8 cellular contexts compared by ENCODE assay signal in the genomic region with DNA sequence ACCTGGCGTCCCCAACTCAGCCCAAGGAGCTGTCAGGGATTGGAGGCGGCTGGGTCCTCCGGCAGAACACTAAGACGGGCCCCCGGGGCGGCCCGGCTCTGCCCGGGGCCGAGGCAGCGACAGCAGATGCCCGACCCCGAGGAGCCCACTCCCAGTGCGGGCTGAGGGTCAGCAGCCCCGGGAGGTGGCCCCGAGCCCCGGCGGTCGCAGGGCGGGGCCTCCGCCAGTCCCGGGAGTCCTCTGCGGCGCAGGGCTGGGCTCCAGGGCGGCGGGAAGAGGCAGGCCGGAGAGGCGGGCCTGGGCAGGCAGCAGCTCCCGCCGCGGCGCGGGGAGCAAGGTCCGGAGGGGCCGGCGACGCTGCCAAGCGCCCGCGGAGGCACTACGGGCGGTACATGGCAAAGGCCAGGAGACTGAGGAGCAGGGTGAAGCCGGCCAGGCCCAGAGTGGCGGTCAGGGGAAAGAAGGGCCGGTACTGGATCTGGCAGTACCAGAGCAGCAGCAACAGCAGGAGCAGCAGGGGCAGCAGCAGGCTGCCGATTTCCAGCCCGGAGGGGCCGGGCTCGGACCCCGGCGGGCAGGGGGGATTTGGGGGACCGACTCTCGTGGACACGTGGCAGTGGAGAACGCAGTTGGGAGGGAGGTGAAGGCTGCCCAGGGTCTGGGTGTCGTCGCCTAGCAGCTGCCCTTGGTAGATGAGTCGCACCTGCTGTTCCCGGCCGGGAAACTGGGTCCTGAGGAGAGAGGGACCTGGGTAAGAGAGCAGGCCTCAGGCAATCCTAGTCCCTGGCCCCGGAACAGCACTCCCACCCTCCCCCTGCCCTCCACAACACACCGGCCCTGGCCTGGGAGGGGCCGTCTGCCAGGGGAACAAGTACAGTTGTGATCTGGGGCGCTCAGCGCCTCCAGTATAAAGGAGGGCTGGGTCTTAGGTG. TPM values are rescaled to one million over a fixed set of nuclear protein-coding genes. Genes with fewer than 3 reads are reported as not detected.
A peak's percentile ranks its signal among the peaks of the same experiment; 100 is the strongest.
DNase-seq lines count a peak whose midpoint lies in the region; ATAC-seq, FAIRE-seq and TF ChIP-seq lines count a peak whose summit lies in the region.

No MANE protein-coding gene starts in this region.

- peaks cover 6% of the 10 kb centered on the region; the same call in 1 of the 2 replicates for H3K9me1 ChIP-seq in IMR-90 (ENCODE audit: insufficient read depth, low read length)

- H3K9me3 ChIP-seq in CD4-positive, alpha-beta memory T cell (ENCODE audit: control insufficient read depth in 1 of 2, low read length in 2 of 2) = no peaks in the 10 kb centered on the region
- H3K9me3 ChIP-seq in IMR-90 (ENCODE audit: control insufficient read depth, insufficient read depth, low read length) = no peaks in the 10 kb centered on the region
- H3K9me3 ChIP-seq in GM12878 (replicated peaks; ENCODE audit: control insufficient read depth, insufficient read depth, low read length) = no peaks in the 10 kb centered on the region
- no peaks in the 10 kb centered on the region for H3K9me3 ChIP-seq in thoracic aorta

- H3K4ac ChIP-seq in IMR-90 (ENCODE audit: low read depth, low read length) = peak overlapping the region; percentile 89

- DNase-seq in CD4-positive, alpha-beta memory T cell = no peak
- DNase-seq in IMR-90 (no peak), GM12878 (ENCODE audit: low read depth, low spot score) (no peak), thoracic aorta (ENCODE audit: low spot score) (no peak)
- no peak for DNase-seq in activated CD8-positive, alpha-beta memory T cell treated with anti-CD3 and anti-CD28 coated beads, Interleukin-2, amount 50 U/mL, for 48 hours

- H3K36me3 Mint-ChIP-seq in CD4-positive, alpha-beta memory T cell = peaks cover 0 to 18% of the 10 kb centered on the region in 2 donors

- H4K91ac ChIP-seq in IMR-90 (ENCODE audit: insufficient read depth, low read depth, low read length) = peak overlapping the region; percentile 89

- H3K36me3 ChIP-seq in CD4-positive, alpha-beta memory T cell (ENCODE audit: insufficient read depth, low read length) = peaks cover 5% of the 10 kb centered on the region
- H3K36me3 ChIP-seq in IMR-90 (ENCODE audit: control insufficient read depth, insufficient read depth, low read length) = peaks cover 16% of the 10 kb centered on the region; the same call in 1 of the 2 replicates
- H3K36me3 ChIP-seq in GM12878 (ENCODE audit: control insufficient read depth in 2 of 2, insufficient read depth in 2 of 2, low read length in 1 of 2) = peaks cover 0 to 6% of the 10 kb centered on the region in 2 experiments; a peak in 2 of 4 replicates
- H3K36me3 ChIP-seq in thoracic aorta = no peaks in the 10 kb centered on the region

- ATAC-seq in IMR-90 (ENCODE audit: low read depth) (peak; percentile 0), GM12878 (no peak), thoracic aorta (ENCODE audit: insufficient number of reproducible peaks, low FRiP score, low read depth) (no peak), GM18870 (IDR thresholded peaks at IDR 0.05; ENCODE audit: unreplicated experiment) (no peak), GM19328 (IDR thresholded peaks at IDR 0.05; ENCODE audit: unreplicated experiment) (no peak)

- peak overlapping the region in 1 of 2 donors; percentile 91 for H3K4me3 ChIP-seq in CD4-positive, alpha-beta memory T cell (ENCODE audit: low read length in 2 of 2)
- no peak overlapping the region for H3K4me3 ChIP-seq in IMR-90 (ENCODE audit: insufficient read depth, low read depth, low read length)
- H3K4me3 ChIP-seq in GM12878 = peak overlapping the region; percentile 83; the same call in 1 of the 2 replicates
- H3K4me3 ChIP-seq in thoracic aorta = peak overlapping the region; percentile 98

- peaks cover 25 to 59% (median 38%) of the 10 kb centered on the region in 4 donors for H3K4me1 Mint-ChIP-seq in CD4-positive, alpha-beta memory T cell

- intact Hi-C loops in CD4-positive, alpha-beta memory T cell (cut with micrococcal nuclease) = loop anchor here (5.0 to 10.0 kb wide), 2 partner anchors 107 to 151 kb away; a partner anchor contains a TSS
- intact Hi-C loops in IMR-90 (cut with micrococcal nuclease) = loop anchor here (2.0 kb wide), 1 partner anchor 23 kb away; a partner anchor contains a TSS
- intact Hi-C loops in GM12878 (cut with micrococcal nuclease; ENCODE audit: unreplicated experiment) = loop anchor here (2.0 kb wide), 1 partner anchor 53 kb away; a partner anchor contains a TSS

- CTCF ChIA-PET in CD4-positive, alpha-beta memory T cell (lab: Charles Lee; ENCODE audit: partially characterized antibody) = no interaction called here
- CTCF ChIA-PET in IMR-90 (lab: Yijun Ruan, JAX) (no interaction called here), GM12878 (lab: Yijun Ruan, JAX) (no interaction called here)

- POLR2A ChIA-PET in CD4-positive, alpha-beta memory T cell (lab: Charles Lee; ENCODE audit: partially characterized antibody) = interaction anchor here (0.6 to 6.4 kb wide), 14 partner anchors 13 to 143 kb away, joined by 3 to 68 read pairs (median 4); a partner anchor contains a TSS
- POLR2A ChIA-PET in IMR-90 (lab: Charles Lee; ENCODE audit: unreplicated experiment) (interaction anchor here (0.5 to 1.0 kb wide), 2 partner anchors 13 to 19 kb away, joined by 3 to 7 read pairs; no protein-coding TSS in a partner anchor), GM12878 (lab: Charles Lee) (interaction anchor here (0.9 to 1.0 kb wide), 3 partner anchors 8 to 53 kb away, joined by 3 to 7 read pairs (median 3); a partner anchor contains a TSS)

- in situ Hi-C loops in IMR-90 (cut with MboI; ENCODE audit: low sequenced_read_pairs) = no loop called here
- in situ Hi-C loops in GM12878 (cut with MboI) = no loop called here

- H3K4me1 ChIP-seq in CD4-positive, alpha-beta memory T cell (ENCODE audit: insufficient read depth, low read length) = peaks cover 55% of the 10 kb centered on the region
- peaks cover 25% of the 10 kb centered on the region for H3K4me1 ChIP-seq in IMR-90 (ENCODE audit: control insufficient read depth, insufficient read depth, low read length)
- H3K4me1 ChIP-seq in GM12878 (ENCODE audit: control insufficient read depth, insufficient read depth, low read length) = peaks cover 31% of the 10 kb centered on the region
- H3K4me1 ChIP-seq in thoracic aorta (ENCODE audit: control insufficient read depth in 1 of 2, low read depth in 2 of 2) = peaks cover 31 to 55% of the 10 kb centered on the region in 2 donors

- peaks cover 12 to 53% of the 10 kb centered on the region in 2 experiments; a peak in 3 of 4 replicates for H3K79me1 ChIP-seq in IMR-90 (ENCODE audit: low read depth in 1 of 2, low read length in 2 of 2)

- H3K18ac ChIP-seq in IMR-90 (ENCODE audit: low read depth, low read length) = no peak overlapping the region

- no peak overlapping the region for H4K5ac ChIP-seq in IMR-90 (ENCODE audit: low read depth, low read length)

- peak overlapping the region; percentile 46 to 90 (median 80) for H3K27ac Mint-ChIP-seq in CD4-positive, alpha-beta memory T cell

- H3K14ac ChIP-seq in IMR-90 (replicated peaks; ENCODE audit: low read depth, low read length) = peak overlapping the region; percentile 37; the same call in 1 of the 2 replicates

- peak overlapping the region; percentile 51; the same call in 1 of the 2 replicates for H3K56ac ChIP-seq in IMR-90 (ENCODE audit: extremely low read depth, insufficient read depth, low read length)

- TF ChIP-seq CTCF in IMR-90 (conservative IDR thresholded peaks at IDR 0.05; ENCODE audit: low read depth, low read length) (no peak), GM12878 (IDR thresholded peaks at IDR 0.05 in 2 of 3, conservative IDR thresholded peaks at IDR 0.05 in 1 of 3; ENCODE audit: control insufficient read depth in 2 of 3, extremely low read depth in 1 of 3, insufficient read depth in 1 of 3, low read depth in 3 of 3, low read length in 3 of 3) (no peak), thoracic aorta (IDR thresholded peaks at IDR 0.05) (no peak)

- RAD21 ChIA-PET in GM12878 (lab: Charles Lee; ENCODE audit: unreplicated experiment) = interaction anchor here (0.7 to 1.0 kb wide), 2 partner anchors 53 kb away, joined by 3 read pairs; a partner anchor contains a TSS

- SMC1A ChIA-PET in GM12878 (lab: Charles Lee; ENCODE audit: uncharacterized antibody, unreplicated experiment) = interaction anchor here (0.7 kb wide), 1 partner anchor 1481 kb away, joined by 4 read pairs; no protein-coding TSS in a partner anchor

- peak overlapping the region; percentile 44 to 92 (median 87) for H3K4me3 Mint-ChIP-seq in CD4-positive, alpha-beta memory T cell

- peak overlapping the region; percentile 42 for H2BK5ac ChIP-seq in IMR-90 (ENCODE audit: low read depth, low read length, poor library complexity, severe bottlenecking)

- peak overlapping the region; percentile 90 for H3K27ac ChIP-seq in CD4-positive, alpha-beta memory T cell (ENCODE audit: low read depth, low read length)
- H3K27ac ChIP-seq in IMR-90 (ENCODE audit: insufficient read depth, low read length) (peak overlapping the region; percentile 62), GM12878 (ENCODE audit: control insufficient read depth, insufficient read depth) (peak overlapping the region; percentile 90), layer of hippocampus (ENCODE audit: low read depth, low read length) (peak overlapping the region; percentile 93), thoracic aorta (peak overlapping the region; percentile 96 to 99)

- H3K23ac ChIP-seq in IMR-90 (ENCODE audit: low read depth, low read length) = 0 out of 2 replicates have a peak overlapping the region, but pooled peaks have one; percentile 70

- TF ChIP-seq EP300 in GM12878 (IDR thresholded peaks at IDR 0.05; ENCODE audit: borderline replicate concordance in 1 of 2, control insufficient read depth in 1 of 2, low read depth in 2 of 2, low read length in 2 of 2) = no peak

- H3K79me2 ChIP-seq in GM12878 (ENCODE audit: control insufficient read depth, insufficient read depth, low read length) = peaks cover 46% of the 10 kb centered on the region

- no peaks in the 10 kb centered on the region for H3K27me3 Mint-ChIP-seq in CD4-positive, alpha-beta memory T cell

- H4K8ac ChIP-seq in IMR-90 (ENCODE audit: low read depth in 2 of 2, low read length in 2 of 2) = peak overlapping the region; percentile 55 to 89; a peak in 2 of 4 replicates

- H4K20me1 ChIP-seq in IMR-90 (ENCODE audit: insufficient read depth, low read length) = peaks cover 11% of the 10 kb centered on the region; the same call in 1 of the 2 replicates
- H4K20me1 ChIP-seq in GM12878 (ENCODE audit: control insufficient read depth, insufficient read depth) = no peaks in the 10 kb centered on the region; the same call in 1 of the 2 replicates

- H2BK120ac ChIP-seq in IMR-90 (ENCODE audit: low read depth, low read length) = no peak overlapping the region; the same call in 1 of the 2 replicates

- no peak overlapping the region for H2BK20ac ChIP-seq in IMR-90 (ENCODE audit: low read depth, low read length)

- H3K27me3 ChIP-seq in CD4-positive, alpha-beta memory T cell (ENCODE audit: insufficient read depth, low read length) = no peaks in the 10 kb centered on the region
- H3K27me3 ChIP-seq in IMR-90 (ENCODE audit: control insufficient read depth, insufficient read depth, low read length) (no peaks in the 10 kb centered on the region), GM12878 (replicated peaks in 1 of 2; ENCODE audit: control insufficient read depth in 2 of 2, insufficient read depth in 2 of 2, low read length in 1 of 2) (no peaks in the 10 kb centered on the region), layer of hippocampus (ENCODE audit: control insufficient read depth, insufficient read depth, low read length) (no peaks in the 10 kb centered on the region), thoracic aorta (replicated peaks; ENCODE audit: insufficient read depth) (no peaks in the 10 kb centered on the region)

- H2AFZ ChIP-seq in IMR-90 (replicated peaks; ENCODE audit: low read length, poor library complexity) (peak overlapping the region; percentile 84), GM12878 (ENCODE audit: control insufficient read depth, low read depth, low read length) (no peak overlapping the region; the same call in 1 of the 2 replicates)

- no TSS peak for BruUV-seq in IMR-90 (replicated peaks; lab: Mats Ljungman, UMichigan)
- BruUV-seq in GM12878 (replicated peaks; lab: Mats Ljungman, UMichigan) = no TSS peak

- H3K9me3 Mint-ChIP-seq in CD4-positive, alpha-beta memory T cell = peaks cover 0 to 2% (median 0%) of the 10 kb centered on the region in 8 donors

- FAIRE-seq in GM12878 (lab: Jason Lieb, UNC) = no peak

- peak overlapping the region; percentile 71; the same call in 1 of the 2 replicates for H3K4me2 ChIP-seq in IMR-90 (ENCODE audit: low read depth, low read length)
- H3K4me2 ChIP-seq in GM12878 (ENCODE audit: control insufficient read depth, insufficient read depth) = peak overlapping the region; percentile 100

- dilution Hi-C loops in IMR-90 (cut with HindIII; ENCODE audit: low sequenced_read_pairs, unreplicated experiment) = no loop called here

- no peak for TF ChIP-seq POLR2A in IMR-90 (IDR thresholded peaks at IDR 0.05; ENCODE audit: low read depth, low read length)
- TF ChIP-seq POLR2A in GM12878 (IDR thresholded peaks at IDR 0.05; ENCODE audit: low read depth, low read length) = no peak

- H3K9ac ChIP-seq in IMR-90 (ENCODE audit: low read depth, low read length) = peak overlapping the region; percentile 48
- peak overlapping the region; percentile 96 for H3K9ac ChIP-seq in GM12878 (ENCODE audit: control insufficient read depth, insufficient read depth, low read length)

- H2BK15ac ChIP-seq in IMR-90 (ENCODE audit: low read depth, low read length) = 0 out of 3 replicates have a peak overlapping the region, but pooled peaks have one; percentile 61

- peak overlapping the region; percentile 90 for H2AK9ac ChIP-seq in IMR-90 (replicated peaks; ENCODE audit: low read depth, low read length, poor library complexity)

- WGBS in IMR-90 (ENCODE audit: extremely low coverage in 2 of 2, insufficient read length in 1 of 2), 2 experiments = 8% methylated on average over 28 of the region's 64 CpGs; no CpG with 5 or more reads in 1 of the 2 experiments
- WGBS in GM12878 (ENCODE audit: insufficient coverage, insufficient replicate concordance, low lambda C conversion rate, missing lambda C conversion rate) = 57% methylated on average over 27 of the region's 64 CpGs

- peak overlapping the region; percentile 80 for H2AK5ac ChIP-seq in IMR-90 (ENCODE audit: low read depth, low read length)

- TF ChIP-seq RAD21 in IMR-90 (IDR thresholded peaks at IDR 0.05; ENCODE audit: low read length) = no peak
- no peak for TF ChIP-seq RAD21 in GM12878 (IDR thresholded peaks at IDR 0.05; ENCODE audit: insufficient read depth, low read depth, low read length)

RNA-seq across cellular contexts. Expression of a gene that starts 0.8 kb away (rescaled TPM):
- total RNA-seq in CD4-positive, alpha-beta memory T cell = 100 to 1,000 TPM; 123 to 126 TPM
- 10 to 100 TPM; 51.2 to 62.2 TPM for polyA plus RNA-seq in CD4-positive, alpha-beta memory T cell
- total RNA-seq in IMR-90 (2012; rRNA removed) (41.9 and 53.8 TPM in 2 replicates), GM12878 (2014; rRNA removed) (84.3 and 93.9 TPM in 2 replicates), GM12878 (2014; rRNA removed; fragmentation: Illumina TruSeq; extraction: Trizol) (22.8 and 26.6 TPM in 2 replicates), GM12878 (2021) (79.2 and 82.0 TPM in 2 replicates), thoracic aorta (100 to 1,000 TPM in 1 of 2 donors, 10 to 100 TPM in 1; 59.0 to 110 TPM)
- polyA plus RNA-seq in IMR-90 (2012; rRNA removed) (115 and 127 TPM in 2 replicates), GM12878 (2011; rRNA removed) (13.0 and 26.9 TPM in 2 replicates), GM12878 (2014; fragmentation: Illumina TruSeq; extraction: Trizol) (8.5 and 23.7 TPM in 2 replicates), GM12878 (2014; fragmentation: Nextera tagmentation; extraction: Ambion mirVana) (1 to 10 TPM in 1 of 2 experiments, under 1 TPM in 1; 0.19 to 4.1 TPM), GM12878 (2014; rRNA removed) (102 and 123 TPM in 2 replicates), GM12878 (2016; fragmentation: Nextera tagmentation; extraction: Ambion mirVana) (10 to 100 TPM; 86.3 to 96.5 TPM)
- 99.0 and 130 TPM in 2 replicates for polyA plus RNA-seq in IMR-90 (2012; cell fraction: cytosol; rRNA removed)
- polyA plus RNA-seq in IMR-90 (2012; cell fraction: nucleus; rRNA removed; ENCODE audit: low replicate concordance) = 430 and 1,164 TPM in 2 replicates
- 94.3 and 112 TPM in 2 replicates for total RNA-seq in GM12878 (2013; cell fraction: nucleolus; rRNA removed)
- polyA plus RNA-seq in GM12878 (2011; ENCODE audit: low read depth) = 16.1 TPM
- 41.0 and 54.1 TPM in 2 replicates for polyA plus RNA-seq in GM12878 (2011; cell fraction: cytosol; rRNA removed)
- 382 and 387 TPM in 2 replicates for polyA plus RNA-seq in GM12878 (2011; cell fraction: nucleus; rRNA removed)
- 54.4 and 55.2 TPM in 2 replicates for polyA plus RNA-seq in GM12878 (2012)
- 18.9 and 39.2 TPM in 2 replicates for polyA minus RNA-seq in GM12878 (2011; rRNA and poly(A)+ RNA removed)
- 13.2 and 13.5 TPM in 2 replicates for polyA minus RNA-seq in GM12878 (2011; cell fraction: cytosol; rRNA and poly(A)+ RNA removed)
- 59.7 and 77.0 TPM in 2 replicates for polyA minus RNA-seq in GM12878 (2011; cell fraction: nucleus; rRNA and poly(A)+ RNA removed)

RNA-seq across cellular contexts. Expression of a gene that starts 1.9 kb away (rescaled TPM):
- total RNA-seq in CD4-positive, alpha-beta memory T cell = 10 to 100 TPM; 42.6 to 48.7 TPM
- polyA plus RNA-seq in CD4-positive, alpha-beta memory T cell = 10 to 100 TPM; 48.9 to 66.7 TPM
- total RNA-seq in IMR-90 (2012; rRNA removed) (6.8 and 7.8 TPM in 2 replicates), GM12878 (2014; rRNA removed) (48.2 and 51.6 TPM in 2 replicates), GM12878 (2014; rRNA removed; fragmentation: Illumina TruSeq; extraction: Trizol) (10.8 and 12.3 TPM in 2 replicates), GM12878 (2021) (74.7 and 79.5 TPM in 2 replicates), thoracic aorta (10 to 100 TPM; 25.7 to 35.2 TPM)
- polyA plus RNA-seq in IMR-90 (2012; rRNA removed) (29.8 and 38.3 TPM in 2 replicates), GM12878 (2011; rRNA removed) (4.9 and 17.8 TPM in 2 replicates), GM12878 (2014; fragmentation: Illumina TruSeq; extraction: Trizol) (1.4 and 11.9 TPM in 2 replicates), GM12878 (2014; fragmentation: Nextera tagmentation; extraction: Ambion mirVana) (under 1 TPM in 1 of 2 experiments, not detected in 1; 0.27 TPM), GM12878 (2014; rRNA removed) (63.9 and 74.4 TPM in 2 replicates), GM12878 (2016; fragmentation: Nextera tagmentation; extraction: Ambion mirVana) (10 to 100 TPM; 41.3 to 48.4 TPM)
- polyA plus RNA-seq in IMR-90 (2012; cell fraction: cytosol; rRNA removed) = 24.3 and 48.1 TPM in 2 replicates
- 34.7 and 60.3 TPM in 2 replicates for polyA plus RNA-seq in IMR-90 (2012; cell fraction: nucleus; rRNA removed; ENCODE audit: low replicate concordance)
- total RNA-seq in GM12878 (2013; cell fraction: nucleolus; rRNA removed) = 13.2 and 14.1 TPM in 2 replicates
- polyA plus RNA-seq in GM12878 (2011; ENCODE audit: low read depth) = 10.6 TPM
- polyA plus RNA-seq in GM12878 (2011; cell fraction: cytosol; rRNA removed) = 33.1 and 43.2 TPM in 2 replicates
- 70.0 and 81.9 TPM in 2 replicates for polyA plus RNA-seq in GM12878 (2011; cell fraction: nucleus; rRNA removed)
- polyA plus RNA-seq in GM12878 (2012) = 59.9 and 68.3 TPM in 2 replicates
- 4.5 and 12.9 TPM in 2 replicates for polyA minus RNA-seq in GM12878 (2011; rRNA and poly(A)+ RNA removed)
- polyA minus RNA-seq in GM12878 (2011; cell fraction: cytosol; rRNA and poly(A)+ RNA removed) = 16.6 and 17.5 TPM in 2 replicates
- polyA minus RNA-seq in GM12878 (2011; cell fraction: nucleus; rRNA and poly(A)+ RNA removed) = 8.8 and 11.9 TPM in 2 replicates

RNA-seq across cellular contexts. Expression of a gene that starts 4.8 kb away (rescaled TPM):
- total RNA-seq in CD4-positive, alpha-beta memory T cell = 10 to 100 TPM; 52.9 to 65.8 TPM
- polyA plus RNA-seq in CD4-positive, alpha-beta memory T cell = 1 to 10 TPM; 3.0 to 9.5 TPM
- total RNA-seq in IMR-90 (2012; rRNA removed) (33.3 and 35.3 TPM in 2 replicates), GM12878 (2014; rRNA removed) (20.7 and 24.7 TPM in 2 replicates), GM12878 (2014; rRNA removed; fragmentation: Illumina TruSeq; extraction: Trizol) (13.4 and 15.4 TPM in 2 replicates), GM12878 (2021) (62.9 and 68.1 TPM in 2 replicates), thoracic aorta (10 to 100 TPM; 52.1 to 62.8 TPM)
- polyA plus RNA-seq in IMR-90 (2012; rRNA removed) (93.9 and 99.5 TPM in 2 replicates), GM12878 (2011; rRNA removed) (16.6 and 28.5 TPM in 2 replicates), GM12878 (2014; fragmentation: Illumina TruSeq; extraction: Trizol) (7.2 and 16.0 TPM in 2 replicates), GM12878 (2014; fragmentation: Nextera tagmentation; extraction: Ambion mirVana) (1 to 10 TPM; 1.8 to 4.7 TPM), GM12878 (2014; rRNA removed) (39.8 and 40.5 TPM in 2 replicates), GM12878 (2016; fragmentation: Nextera tagmentation; extraction: Ambion mirVana) (1 to 10 TPM; 8.5 to 9.0 TPM)
- 87.0 and 97.5 TPM in 2 replicates for polyA plus RNA-seq in IMR-90 (2012; cell fraction: cytosol; rRNA removed)
- 301 and 531 TPM in 2 replicates for polyA plus RNA-seq in IMR-90 (2012; cell fraction: nucleus; rRNA removed; ENCODE audit: low replicate concordance)
- total RNA-seq in GM12878 (2013; cell fraction: nucleolus; rRNA removed) = 96.1 TPM in 2 replicates
- 7.9 TPM for polyA plus RNA-seq in GM12878 (2011; ENCODE audit: low read depth)
- polyA plus RNA-seq in GM12878 (2011; cell fraction: cytosol; rRNA removed) = 51.9 and 57.9 TPM in 2 replicates
- polyA plus RNA-seq in GM12878 (2011; cell fraction: nucleus; rRNA removed) = 172 and 269 TPM in 2 replicates
- polyA plus RNA-seq in GM12878 (2012) = 21.8 and 23.5 TPM in 2 replicates
- 25.7 and 40.0 TPM in 2 replicates for polyA minus RNA-seq in GM12878 (2011; rRNA and poly(A)+ RNA removed)
- polyA minus RNA-seq in GM12878 (2011; cell fraction: cytosol; rRNA and poly(A)+ RNA removed) = 17.4 and 25.4 TPM in 2 replicates
- polyA minus RNA-seq in GM12878 (2011; cell fraction: nucleus; rRNA and poly(A)+ RNA removed) = 49.2 and 81.9 TPM in 2 replicates

RNA-seq across cellular contexts. Expression of a gene that starts 22.0 kb away (rescaled TPM):
- total RNA-seq in CD4-positive, alpha-beta memory T cell = 10 to 100 TPM; 82.7 to 84.7 TPM
- 10 to 100 TPM; 12.8 to 24.3 TPM for polyA plus RNA-seq in CD4-positive, alpha-beta memory T cell
- 25.3 and 29.6 TPM in 2 replicates for total RNA-seq in IMR-90 (2012; rRNA removed)
- polyA plus RNA-seq in IMR-90 (2012; rRNA removed) = 91.0 and 112 TPM in 2 replicates
- polyA plus RNA-seq in IMR-90 (2012; cell fraction: cytosol; rRNA removed) = 70.2 and 89.3 TPM in 2 replicates
- 205 and 510 TPM in 2 replicates for polyA plus RNA-seq in IMR-90 (2012; cell fraction: nucleus; rRNA removed; ENCODE audit: low replicate concordance)
- 37.3 and 42.1 TPM in 2 replicates for total RNA-seq in GM12878 (2013; cell fraction: nucleolus; rRNA removed)
- total RNA-seq in GM12878 (2014; rRNA removed) = 50.7 and 51.0 TPM in 2 replicates
- total RNA-seq in GM12878 (2014; rRNA removed; fragmentation: Illumina TruSeq; extraction: Trizol) = 15.6 and 17.4 TPM in 2 replicates
- 69.1 and 78.6 TPM in 2 replicates for total RNA-seq in GM12878 (2021)
- 14.2 TPM for polyA plus RNA-seq in GM12878 (2011; ENCODE audit: low read depth)
- 10.8 and 25.8 TPM in 2 replicates for polyA plus RNA-seq in GM12878 (2011; rRNA removed)
- 32.2 and 35.6 TPM in 2 replicates for polyA plus RNA-seq in GM12878 (2011; cell fraction: cytosol; rRNA removed)
- polyA plus RNA-seq in GM12878 (2011; cell fraction: nucleus; rRNA removed) = 168 and 199 TPM in 2 replicates
- 46.6 and 51.1 TPM in 2 replicates for polyA plus RNA-seq in GM12878 (2012)
- polyA plus RNA-seq in GM12878 (2014; fragmentation: Illumina TruSeq; extraction: Trizol) = 2.9 and 21.9 TPM in 2 replicates
- polyA plus RNA-seq in GM12878 (2014; fragmentation: Nextera tagmentation; extraction: Ambion mirVana) = 10 to 100 TPM in 1 of 2 experiments, 1 to 10 TPM in 1; 2.7 to 12.1 TPM
- 63.8 and 68.7 TPM in 2 replicates for polyA plus RNA-seq in GM12878 (2014; rRNA removed)
- 10 to 100 TPM; 34.4 to 38.9 TPM for polyA plus RNA-seq in GM12878 (2016; fragmentation: Nextera tagmentation; extraction: Ambion mirVana)
- polyA minus RNA-seq in GM12878 (2011; rRNA and poly(A)+ RNA removed) = 10.8 and 27.9 TPM in 2 replicates
- 10.4 and 11.4 TPM in 2 replicates for polyA minus RNA-seq in GM12878 (2011; cell fraction: cytosol; rRNA and poly(A)+ RNA removed)
- polyA minus RNA-seq in GM12878 (2011; cell fraction: nucleus; rRNA and poly(A)+ RNA removed) = 46.8 and 68.3 TPM in 2 replicates
- total RNA-seq in thoracic aorta = 100 to 1,000 TPM in 1 of 2 donors, 10 to 100 TPM in 1; 89.1 to 119 TPM

RNA-seq across cellular contexts. Expression of a gene that starts 23.7 kb away (rescaled TPM):
- total RNA-seq in CD4-positive, alpha-beta memory T cell = 1 to 10 TPM; 6.3 to 7.5 TPM
- polyA plus RNA-seq in CD4-positive, alpha-beta memory T cell = 10 to 100 TPM; 10.8 to 15.2 TPM
- total RNA-seq in IMR-90 (2012; rRNA removed) (22.4 and 24.7 TPM in 2 replicates), GM12878 (2014; rRNA removed) (25.9 and 30.3 TPM in 2 replicates), GM12878 (2014; rRNA removed; fragmentation: Illumina TruSeq; extraction: Trizol) (18.2 and 19.4 TPM in 2 replicates), GM12878 (2021) (19.1 and 19.7 TPM in 2 replicates), thoracic aorta (1 to 10 TPM; 1.8 to 3.1 TPM)
- polyA plus RNA-seq in IMR-90 (2012; rRNA removed) (34.8 and 45.6 TPM in 2 replicates), GM12878 (2011; rRNA removed) (20.2 and 24.5 TPM in 2 replicates), GM12878 (2014; fragmentation: Illumina TruSeq; extraction: Trizol) (13.9 and 19.4 TPM in 2 replicates), GM12878 (2014; fragmentation: Nextera tagmentation; extraction: Ambion mirVana) (1 to 10 TPM; 1.5 to 8.1 TPM), GM12878 (2014; rRNA removed) (23.5 and 27.6 TPM in 2 replicates), GM12878 (2016; fragmentation: Nextera tagmentation; extraction: Ambion mirVana) (10 to 100 TPM; 33.1 to 33.4 TPM)
- 29.1 and 41.6 TPM in 2 replicates for polyA plus RNA-seq in IMR-90 (2012; cell fraction: cytosol; rRNA removed)
- polyA plus RNA-seq in IMR-90 (2012; cell fraction: nucleus; rRNA removed; ENCODE audit: low replicate concordance) = 16.0 and 19.1 TPM in 2 replicates
- total RNA-seq in GM12878 (2013; cell fraction: nucleolus; rRNA removed) = 7.9 and 9.3 TPM in 2 replicates
- polyA plus RNA-seq in GM12878 (2011; ENCODE audit: low read depth) = 6.6 TPM
- polyA plus RNA-seq in GM12878 (2011; cell fraction: cytosol; rRNA removed) = 39.7 and 49.3 TPM in 2 replicates
- 31.1 TPM in 2 replicates for polyA plus RNA-seq in GM12878 (2011; cell fraction: nucleus; rRNA removed)
- polyA plus RNA-seq in GM12878 (2012) = 11.1 and 12.6 TPM in 2 replicates
- polyA minus RNA-seq in GM12878 (2011; rRNA and poly(A)+ RNA removed) = 24.7 and 28.3 TPM in 2 replicates
- polyA minus RNA-seq in GM12878 (2011; cell fraction: cytosol; rRNA and poly(A)+ RNA removed) = 7.6 and 12.2 TPM in 2 replicates
- 13.7 and 18.2 TPM in 2 replicates for polyA minus RNA-seq in GM12878 (2011; cell fraction: nucleus; rRNA and poly(A)+ RNA removed)
